17 cellular contexts compared by ENCODE assay signal in genomic region chrX:119643696-119644095, GRCh38.
"Had no signal": no experiment of that assay in that cellular context is flagged by ENCODE, and none has a peak within 500 bp of the region (broad histone marks: within the 10 kb centered on the region; RNA-seq: fewer than 3 reads in every experiment).

No MANE protein-coding gene starts in this region.

- ATAC-seq: activated CD4-positive, CD25-positive, alpha-beta regulatory T cell treated with anti-CD3 and anti-CD28 coated beads, Interleukin-2, amount 50 U/mL, for 24 hours; foreskin keratinocyte; left lung; natural killer cell; psoas muscle; stimulated activated naive CD8-positive, alpha-beta T cell treated with anti-CD3 and anti-CD28 coated beads, Interleukin-15, Interleukin-2, amounts not matched to agents 100 U/mL and 50 U/mL, for 24 hours; upper lobe of right lung had no signal

- H3K27ac Mint-ChIP-seq: activated CD4-positive, alpha-beta T cell treated with anti-CD3 and anti-CD28 coated beads, Interleukin-2, amount 10 ng/mL, durations not matched to agents 7 days and 5 days; activated naive CD8-positive, alpha-beta T cell treated with anti-CD3 and anti-CD28 coated beads, Interleukin-2, amount 10 ng/mL, durations not matched to agents 7 days and 5 days; mesothelial cell of epicardium had no signal

- H3K4me1 Mint-ChIP-seq: mesothelial cell of epicardium had no signal

- H3K9me3 Mint-ChIP-seq: activated CD4-positive, alpha-beta T cell treated with anti-CD3 and anti-CD28 coated beads, Interleukin-2, amount 10 ng/mL, durations not matched to agents 7 days and 5 days; activated naive CD8-positive, alpha-beta T cell treated with anti-CD3 and anti-CD28 coated beads, Interleukin-2, amount 10 ng/mL, durations not matched to agents 7 days and 5 days; natural killer cell had no signal

- DNase-seq: activated CD4-positive, alpha-beta T cell treated with anti-CD3 and anti-CD28 coated beads, Interleukin-2, amount 10 ng/mL, durations not matched to agents 7 days and 5 days; activated CD8-positive, alpha-beta memory T cell treated with anti-CD3 and anti-CD28 coated beads for 24 hours; activated CD8-positive, alpha-beta memory T cell treated with anti-CD3 and anti-CD28 coated beads, Interleukin-2, amount 50 U/mL, for 4 hours; activated naive CD4-positive, alpha-beta T cell treated with Interleukin-2 at 50 U/mL for 16 hours; activated naive CD8-positive, alpha-beta T cell treated with anti-CD3 and anti-CD28 coated beads, Interleukin-2, amount 10 ng/mL, durations not matched to agents 7 days and 5 days; activated T-cell treated with anti-CD3 and anti-CD28 coated beads, Interleukin-2, amount 50 U/mL, for 48 hours; foreskin keratinocyte; immature natural killer cell; left lung; natural killer cell; psoas muscle; stimulated activated CD4-positive, alpha-beta T cell treated with anti-CD3 and anti-CD28 coated beads, Interleukin-4, amount 100 ng/mL, for 24 hours; stimulated activated naive CD8-positive, alpha-beta T cell treated with anti-CD3 and anti-CD28 coated beads, Interleukin-15, Interleukin-2, amounts not matched to agents 100 U/mL and 50 U/mL, for 24 hours; thyroid gland; upper lobe of right lung had no signal

- H3K27me3 Mint-ChIP-seq: activated CD4-positive, alpha-beta T cell treated with anti-CD3 and anti-CD28 coated beads, Interleukin-2, amount 10 ng/mL, durations not matched to agents 7 days and 5 days; activated naive CD8-positive, alpha-beta T cell treated with anti-CD3 and anti-CD28 coated beads, Interleukin-2, amount 10 ng/mL, durations not matched to agents 7 days and 5 days had no signal

- H3K4me3 Mint-ChIP-seq: activated CD4-positive, alpha-beta T cell treated with anti-CD3 and anti-CD28 coated beads, Interleukin-2, amount 10 ng/mL, durations not matched to agents 7 days and 5 days; activated naive CD8-positive, alpha-beta T cell treated with anti-CD3 and anti-CD28 coated beads, Interleukin-2, amount 10 ng/mL, durations not matched to agents 7 days and 5 days; immature natural killer cell; mesothelial cell of epicardium; natural killer cell had no signal
